Comparison of ENCODE assay signal across 13 cellular contexts in the genomic region with DNA sequence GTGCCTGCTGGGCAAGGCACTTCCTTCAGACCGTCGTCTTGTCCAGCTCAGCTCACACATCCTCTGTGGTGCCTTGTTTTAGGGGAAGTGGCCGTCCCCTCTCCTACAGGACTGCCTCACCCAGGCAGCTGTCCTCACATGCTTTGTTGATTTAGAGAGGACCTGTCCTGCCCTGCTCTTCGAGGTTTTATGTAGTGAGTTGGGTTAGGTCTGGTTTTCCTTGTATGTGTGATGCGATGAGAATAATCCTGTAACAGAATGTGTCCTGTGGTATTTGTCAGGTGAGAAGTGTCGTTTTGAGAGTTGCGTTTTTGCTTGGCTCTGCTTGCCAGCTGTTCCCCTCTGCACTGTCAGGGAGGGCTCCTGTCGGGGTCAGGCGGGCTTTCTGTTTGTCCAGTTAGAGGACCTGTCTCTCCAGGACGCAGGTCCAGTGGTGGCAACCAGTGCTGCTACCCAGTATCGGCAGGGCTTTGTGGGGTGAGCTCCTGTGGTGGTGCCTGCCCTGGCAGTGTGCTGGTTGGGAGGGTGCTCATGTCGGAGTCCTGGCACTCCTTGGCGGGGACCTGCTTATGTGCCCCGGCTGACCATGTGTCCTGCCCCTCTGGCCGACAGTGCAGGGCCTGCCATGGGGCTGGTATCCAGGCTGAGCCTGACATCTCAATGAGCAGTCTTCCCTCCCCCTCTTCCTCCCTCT. TPM values are rescaled to one million over a fixed set of nuclear protein-coding genes. Genes with fewer than 3 reads are reported as not detected.
A peak's percentile ranks its signal among the peaks of the same experiment; 100 is the strongest.
DNase-seq lines count a peak whose midpoint lies in the region; ATAC-seq, FAIRE-seq and TF ChIP-seq lines count a peak whose summit lies in the region.
"Had no signal": no experiment of that assay in that cellular context is flagged by ENCODE, and none has a peak within 500 bp of the region (broad histone marks: within the 10 kb centered on the region; RNA-seq: fewer than 3 reads in every experiment).

No MANE protein-coding gene starts in this region.

- no peak for FAIRE-seq in A549 (lab: Jason Lieb, UNC)
- FAIRE-seq: colon had no signal

- intact Hi-C loops in left lung (cut with DNase I): no loop called here

- peaks cover 4 to 58% (median 5%) of the 10 kb centered on the region in 3 donors for H3K36me3 Mint-ChIP-seq in CD8-positive, alpha-beta memory T cell
- peaks cover 19% of the 10 kb centered on the region for H3K36me3 Mint-ChIP-seq in memory B cell

- no peak overlapping the region for H3K4me2 ChIP-seq in A549

- H3K27ac Mint-ChIP-seq in CD8-positive, alpha-beta memory T cell: peak overlapping the region in 7 of 8 donors; percentile 13 to 87 (median 76)
- H3K27ac Mint-ChIP-seq in memory B cell: peak overlapping the region; percentile 92

- H3K36me3 ChIP-seq in CD8-positive, alpha-beta memory T cell (ENCODE audit: insufficient read depth, low read length): peaks cover 14% of the 10 kb centered on the region
- peaks cover 3 to 90% of the 10 kb centered on the region in 2 donors for H3K36me3 ChIP-seq in left lung
- peaks cover 28% of the 10 kb centered on the region for H3K36me3 ChIP-seq in brain microvascular endothelial cell (replicated peaks)

- no peak for TF ChIP-seq RAD21 in A549 (conservative IDR thresholded peaks at IDR 0.05 in 1 of 2, IDR thresholded peaks at IDR 0.05 in 1 of 2)

- TF ChIP-seq EP300 in A549 (IDR thresholded peaks at IDR 0.05): no peak

- 79% methylated on average over 15 of the region's 15 CpGs for WGBS in A549 (ENCODE audit: missing lambda C conversion rate)

- no peak overlapping the region for H3K27ac ChIP-seq in A549
- no peak overlapping the region for H3K27ac ChIP-seq in CD8-positive, alpha-beta memory T cell (ENCODE audit: low read depth, low read length)
- peak overlapping the region; percentile 18; the same call in 1 of the 2 replicates for H3K27ac ChIP-seq in VCaP
- H3K27ac ChIP-seq in left lung: no peak overlapping the region
- H3K27ac ChIP-seq in brain microvascular endothelial cell: no peak overlapping the region

- no peaks in the 10 kb centered on the region for H3K9me3 ChIP-seq in A549
- no peaks in the 10 kb centered on the region for H3K9me3 ChIP-seq in CD8-positive, alpha-beta memory T cell (ENCODE audit: low read length)
- no peaks in the 10 kb centered on the region for H3K9me3 ChIP-seq in left lung

- peaks cover 5 to 15% (median 10%) of the 10 kb centered on the region in 3 donors for H3K4me1 Mint-ChIP-seq in CD8-positive, alpha-beta memory T cell
- H3K4me1 Mint-ChIP-seq in memory B cell: peaks cover 20% of the 10 kb centered on the region

- H3K4me3 ChIP-seq in A549 (no peak overlapping the region), left lung (no peak overlapping the region), brain microvascular endothelial cell (ENCODE audit: low read depth, low read length) (no peak overlapping the region)
- no peak overlapping the region for H3K4me3 ChIP-seq in CD8-positive, alpha-beta memory T cell (ENCODE audit: low read length)

- H3K4me1 ChIP-seq in A549 (no peaks in the 10 kb centered on the region), left lung (no peaks in the 10 kb centered on the region)
- H3K4me1 ChIP-seq in CD8-positive, alpha-beta memory T cell (ENCODE audit: insufficient read depth, low read length): no peaks in the 10 kb centered on the region

- POLR2A ChIA-PET in A549 (lab: Yijun Ruan, JAX): no interaction called here
- POLR2A ChIA-PET in CD8-positive, alpha-beta memory T cell (lab: Charles Lee): no interaction called here

- no peak for TF ChIP-seq POLR2A in A549 (IDR thresholded peaks at IDR 0.05; ENCODE audit: low read length)

- TF ChIP-seq CTCF in A549 (IDR thresholded peaks at IDR 0.05) (no peak), VCaP (conservative IDR thresholded peaks at IDR 0.05) (no peak), left lung (IDR thresholded peaks at IDR 0.05) (no peak), brain microvascular endothelial cell (IDR thresholded peaks at IDR 0.05; ENCODE audit: low read depth, low read length, missing control alignments) (no peak)

- peak; percentile 62 to 64 for ATAC-seq in A549
- no peak for ATAC-seq in memory B cell (ENCODE audit: low read depth)
- no peak for ATAC-seq in left lung
- no peak for ATAC-seq in GM18520 (IDR thresholded peaks at IDR 0.05; ENCODE audit: unreplicated experiment)
- ATAC-seq: Right ventricle myocardium inferior had no signal

- H3K9me3 Mint-ChIP-seq in CD8-positive, alpha-beta memory T cell: no peaks in the 10 kb centered on the region
- H3K9me3 Mint-ChIP-seq in memory B cell: no peaks in the 10 kb centered on the region

- no peaks in the 10 kb centered on the region for H3K27me3 ChIP-seq in CD8-positive, alpha-beta memory T cell (ENCODE audit: insufficient read depth, low read length, poor library complexity, severe bottlenecking)
- no peaks in the 10 kb centered on the region for H3K27me3 ChIP-seq in left lung
- H3K27me3 ChIP-seq in brain microvascular endothelial cell (replicated peaks): no peaks in the 10 kb centered on the region

- in situ Hi-C loops in brain microvascular endothelial cell (cut with HindIII; ENCODE audit: low pct_ligation_motif_present, low sequenced_read_pairs): no loop called here

- DNase-seq in A549 (ENCODE audit: low read depth in 1 of 2, low spot score in 1 of 2) (peak; percentile 31 to 36), memory B cell (ENCODE audit: low spot score in 2 of 2) (no peak), left lung (no peak), AG20443 (ENCODE audit: low spot score) (no peak), brain microvascular endothelial cell (no peak)
- DNase-seq in CD8-positive, alpha-beta memory T cell: no peak
- DNase-seq: GOT3, midbrain, NCI-H526 treated with DMSO at 0.1 percent for 48 hours had no signal

- H3K27me3 Mint-ChIP-seq in CD8-positive, alpha-beta memory T cell: no peaks in the 10 kb centered on the region
- H3K27me3 Mint-ChIP-seq in memory B cell: no peaks in the 10 kb centered on the region

- no peak overlapping the region for H3K4me3 Mint-ChIP-seq in CD8-positive, alpha-beta memory T cell
- no peak overlapping the region for H3K4me3 Mint-ChIP-seq in memory B cell

- CTCF ChIA-PET in A549 (lab: Yijun Ruan, JAX): interaction anchor here (0.6 to 1.0 kb wide), 2 partner anchors 14 to 56 kb away, joined by 3 read pairs; no protein-coding TSS in a partner anchor
- CTCF ChIA-PET in CD8-positive, alpha-beta memory T cell (lab: Charles Lee): no interaction called here

TF ChIP-seq in A549, 52 proteins besides CTCF, POLR2A, EP300 and RAD21 (continues in another document):
- TF ChIP-seq RCOR1 (IDR thresholded peaks at IDR 0.05; ENCODE audit: low read depth, low read length): no peak
- TF ChIP-seq POLR2AphosphoS2 (conservative IDR thresholded peaks at IDR 0.05; ENCODE audit: low read length): no peak
- TF ChIP-seq KDM1A (IDR thresholded peaks at IDR 0.05; ENCODE audit: low read depth): no peak
- no peak for TF ChIP-seq EHMT2 (IDR thresholded peaks at IDR 0.05; ENCODE audit: low read depth)
- TF ChIP-seq, protein P1, sequence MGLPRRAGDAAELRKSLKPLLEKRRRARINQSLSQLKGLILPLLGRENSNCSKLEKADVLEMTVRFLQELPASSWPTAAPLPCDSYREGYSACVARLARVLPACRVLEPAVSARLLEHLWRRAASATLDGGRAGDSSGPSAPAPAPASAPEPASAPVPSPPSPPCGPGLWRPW (IDR thresholded peaks at IDR 0.05): no peak
- TF ChIP-seq TFCP2L1 (CRISPR knock-in tag; IDR thresholded peaks at IDR 0.05): no peak
- no peak for TF ChIP-seq FOXS1 (CRISPR knock-in tag; IDR thresholded peaks at IDR 0.05)
- TF ChIP-seq, protein P2, sequence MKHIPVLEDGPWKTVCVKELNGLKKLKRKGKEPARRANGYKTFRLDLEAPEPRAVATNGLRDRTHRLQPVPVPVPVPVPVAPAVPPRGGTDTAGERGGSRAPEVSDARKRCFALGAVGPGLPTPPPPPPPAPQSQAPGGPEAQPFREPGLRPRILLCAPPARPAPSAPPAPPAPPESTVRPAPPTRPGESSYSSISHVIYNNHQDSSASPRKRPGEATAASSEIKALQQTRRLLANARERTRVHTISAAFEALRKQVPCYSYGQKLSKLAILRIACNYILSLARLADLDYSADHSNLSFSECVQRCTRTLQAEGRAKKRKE (CRISPR knock-in tag; IDR thresholded peaks at IDR 0.05; ENCODE audit: low read depth): no peak
- TF ChIP-seq, protein P3, sequence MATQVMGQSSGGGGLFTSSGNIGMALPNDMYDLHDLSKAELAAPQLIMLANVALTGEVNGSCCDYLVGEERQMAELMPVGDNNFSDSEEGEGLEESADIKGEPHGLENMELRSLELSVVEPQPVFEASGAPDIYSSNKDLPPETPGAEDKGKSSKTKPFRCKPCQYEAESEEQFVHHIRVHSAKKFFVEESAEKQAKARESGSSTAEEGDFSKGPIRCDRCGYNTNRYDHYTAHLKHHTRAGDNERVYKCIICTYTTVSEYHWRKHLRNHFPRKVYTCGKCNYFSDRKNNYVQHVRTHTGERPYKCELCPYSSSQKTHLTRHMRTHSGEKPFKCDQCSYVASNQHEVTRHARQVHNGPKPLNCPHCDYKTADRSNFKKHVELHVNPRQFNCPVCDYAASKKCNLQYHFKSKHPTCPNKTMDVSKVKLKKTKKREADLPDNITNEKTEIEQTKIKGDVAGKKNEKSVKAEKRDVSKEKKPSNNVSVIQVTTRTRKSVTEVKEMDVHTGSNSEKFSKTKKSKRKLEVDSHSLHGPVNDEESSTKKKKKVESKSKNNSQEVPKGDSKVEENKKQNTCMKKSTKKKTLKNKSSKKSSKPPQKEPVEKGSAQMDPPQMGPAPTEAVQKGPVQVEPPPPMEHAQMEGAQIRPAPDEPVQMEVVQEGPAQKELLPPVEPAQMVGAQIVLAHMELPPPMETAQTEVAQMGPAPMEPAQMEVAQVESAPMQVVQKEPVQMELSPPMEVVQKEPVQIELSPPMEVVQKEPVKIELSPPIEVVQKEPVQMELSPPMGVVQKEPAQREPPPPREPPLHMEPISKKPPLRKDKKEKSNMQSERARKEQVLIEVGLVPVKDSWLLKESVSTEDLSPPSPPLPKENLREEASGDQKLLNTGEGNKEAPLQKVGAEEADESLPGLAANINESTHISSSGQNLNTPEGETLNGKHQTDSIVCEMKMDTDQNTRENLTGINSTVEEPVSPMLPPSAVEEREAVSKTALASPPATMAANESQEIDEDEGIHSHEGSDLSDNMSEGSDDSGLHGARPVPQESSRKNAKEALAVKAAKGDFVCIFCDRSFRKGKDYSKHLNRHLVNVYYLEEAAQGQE (IDR thresholded peaks at IDR 0.05): no peak
- no peak for TF ChIP-seq HOXB13 (CRISPR knock-in tag; IDR thresholded peaks at IDR 0.05; ENCODE audit: low read depth)
- TF ChIP-seq ZFP36 (IDR thresholded peaks at IDR 0.05; ENCODE audit: borderline replicate concordance, partially characterized antibody): no peak
- no peak for TF ChIP-seq MYC (IDR thresholded peaks at IDR 0.05; ENCODE audit: borderline replicate concordance, low read length)

RNA-seq across cellular contexts. Expression of a gene that starts 41.3 kb away (rescaled TPM):
- polyA plus RNA-seq in A549 (2011; rRNA removed): not detected in 2 replicates
- not detected in 2 replicates for polyA plus RNA-seq in A549 (2012; cell fraction: cytosol; rRNA removed)
- under 0.01 TPM in 1 of 2 replicates, not detected in the other for polyA plus RNA-seq in A549 (2012; cell fraction: nucleus; rRNA removed)
- polyA plus RNA-seq in A549 (2017; fragmentation: RNase III; extraction: RNeasy Plus Mini Kit Qiagen cat#74134 plus additional on column Dnase treatment): not detected in 3 replicates
- polyA minus RNA-seq in A549 (2011; rRNA and poly(A)+ RNA removed): 0.08 TPM in 1 of 2 replicates, not detected in the other
- total RNA-seq in CD8-positive, alpha-beta memory T cell: not detected
- polyA plus RNA-seq in CD8-positive, alpha-beta memory T cell: not detected
- not detected for total RNA-seq in left lung
- total RNA-seq: Right ventricle myocardium inferior had no signal

Comparison
In these comparisons a context has a peak if more than half of its experiments do, and no peak if none do; other contexts are left out.
1. ATAC-seq: peak in A549 (2 of 2); none in memory B cell (single experiment), left lung (single experiment) and GM18520 (single experiment).
2. DNase-seq: peak in A549 (2 of 2); none in CD8-positive, alpha-beta memory T cell (0 of 5), memory B cell (0 of 2), left lung (0 of 2), AG20443 (single experiment) and brain microvascular endothelial cell (single experiment).